8 cellular contexts compared by ENCODE assay signal in the genomic region with DNA sequence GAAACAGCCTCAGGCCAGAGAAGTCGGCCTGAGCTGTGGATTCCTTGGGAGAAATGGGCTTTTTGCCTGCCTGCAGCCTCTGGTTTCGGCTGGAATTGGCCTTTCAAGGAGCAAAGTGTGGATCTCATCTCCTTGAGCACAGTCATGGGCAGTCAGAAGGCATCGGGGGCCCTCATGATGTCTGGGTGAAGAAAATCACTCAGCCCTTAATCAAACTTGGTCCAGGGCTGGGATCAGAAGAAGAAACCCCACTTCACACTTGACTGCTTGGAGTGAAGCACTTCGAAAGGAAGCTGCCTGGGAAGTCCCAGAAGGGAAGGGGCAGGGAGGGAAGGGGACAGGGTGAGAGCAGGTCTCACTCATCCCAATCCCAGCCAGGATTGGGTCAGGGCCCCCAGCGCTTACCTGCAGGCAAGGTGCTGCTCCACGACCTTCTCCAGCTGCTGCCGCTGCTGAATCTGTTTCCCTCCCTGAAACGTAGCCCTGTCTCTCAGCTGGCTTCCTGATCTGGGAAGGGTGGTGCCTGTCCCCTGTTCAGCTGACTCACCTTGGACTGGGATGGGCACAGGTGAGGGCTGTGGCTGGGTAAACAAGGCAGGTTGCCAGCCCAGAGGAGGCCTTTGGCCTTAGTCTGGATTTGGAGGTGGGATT. TPM values are rescaled to one million over a fixed set of nuclear protein-coding genes. Genes with fewer than 3 reads are reported as not detected.
DNase-seq lines count a peak whose midpoint lies in the region; ATAC-seq, FAIRE-seq and TF ChIP-seq lines count a peak whose summit lies in the region.

A gene with protein sequence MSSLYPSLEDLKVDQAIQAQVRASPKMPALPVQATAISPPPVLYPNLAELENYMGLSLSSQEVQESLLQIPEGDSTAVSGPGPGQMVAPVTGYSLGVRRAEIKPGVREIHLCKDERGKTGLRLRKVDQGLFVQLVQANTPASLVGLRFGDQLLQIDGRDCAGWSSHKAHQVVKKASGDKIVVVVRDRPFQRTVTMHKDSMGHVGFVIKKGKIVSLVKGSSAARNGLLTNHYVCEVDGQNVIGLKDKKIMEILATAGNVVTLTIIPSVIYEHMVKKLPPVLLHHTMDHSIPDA (minus strand): TSS at position 460 of the 651 bp plus-strand sequence. CDS start 8,723 bp downstream, outside the sequence.

- no peaks in the 10 kb centered on the region for H3K9me3 ChIP-seq in CD4-positive, alpha-beta T cell (ENCODE audit: control insufficient read depth, low read length)
- H3K9me3 ChIP-seq in neural progenitor cell (ENCODE audit: low read depth), result no peaks in the 10 kb centered on the region

- peaks cover 4% of the 10 kb centered on the region for H3K4me1 ChIP-seq in neural progenitor cell

- no peaks in the 10 kb centered on the region for H3K27me3 Mint-ChIP-seq in CD4-positive, alpha-beta T cell
- H3K27me3 Mint-ChIP-seq in neural progenitor cell (ENCODE audit: insufficient read depth, low read depth), result no peaks in the 10 kb centered on the region

- H3K27ac Mint-ChIP-seq in CD4-positive, alpha-beta T cell, result no peak within 1 kb of the TSS
- no peak within 1 kb of the TSS for H3K27ac Mint-ChIP-seq in neural progenitor cell

- peak within 1 kb of the TSS in 1 of 59 donors; percentile 16 for H3K4me3 ChIP-seq in dorsolateral prefrontal cortex
- no peak within 1 kb of the TSS for H3K4me3 ChIP-seq in neural progenitor cell

- no peaks in the 10 kb centered on the region for H3K9me3 Mint-ChIP-seq in CD4-positive, alpha-beta T cell
- no peaks in the 10 kb centered on the region for H3K9me3 Mint-ChIP-seq in neural progenitor cell

- no peak within 1 kb of the TSS for H2AFZ ChIP-seq in neural progenitor cell (replicated peaks)

- CTCF ChIA-PET in CD4-positive, alpha-beta T cell (lab: Charles Lee), result interaction anchor here (1.6 kb wide), 1 partner anchor 138 kb away, joined by 5 read pairs; the partner anchor contains the start of gene NSFL1C

- H3K9ac ChIP-seq in neural progenitor cell, result peak within 1 kb of the TSS; percentile 12

- no peaks in the 10 kb centered on the region for H3K36me3 ChIP-seq in neural progenitor cell

- ATAC-seq in CD4-positive, alpha-beta T cell (ENCODE audit: poor library complexity), result no peak
- ATAC-seq in HG03457 (IDR thresholded peaks at IDR 0.05; ENCODE audit: unreplicated experiment), result no peak
- no peak for ATAC-seq in HG02588 (IDR thresholded peaks at IDR 0.05; ENCODE audit: unreplicated experiment)
- ATAC-seq in GM18873 (IDR thresholded peaks at IDR 0.05; ENCODE audit: low FRiP score, unreplicated experiment), result no peak

- no peak for TF ChIP-seq CTCF in CD4-positive, alpha-beta T cell (IDR thresholded peaks at IDR 0.05)
- TF ChIP-seq CTCF in dorsolateral prefrontal cortex (IDR thresholded peaks at IDR 0.05 in 54 of 56, conservative IDR thresholded peaks at IDR 0.05 in 2 of 56; ENCODE audit: low read depth in 1 of 56, partially characterized antibody in 56 of 56) (no peak), neural progenitor cell (IDR thresholded peaks at IDR 0.05) (no peak)

- peak within 1 kb of the TSS; percentile 35 for H3K4me3 Mint-ChIP-seq in CD4-positive, alpha-beta T cell
- no peak within 1 kb of the TSS for H3K4me3 Mint-ChIP-seq in neural progenitor cell

- H3K36me3 Mint-ChIP-seq in CD4-positive, alpha-beta T cell (ENCODE audit: low read depth), result peaks cover 38% of the 10 kb centered on the region
- H3K36me3 Mint-ChIP-seq in neural progenitor cell, result peaks cover 11% of the 10 kb centered on the region

- POLR2A ChIA-PET in CD4-positive, alpha-beta T cell (lab: Charles Lee), result no interaction called here

- peak within 1 kb of the TSS; percentile 23 for H3K27ac ChIP-seq in CD4-positive, alpha-beta T cell (ENCODE audit: low read depth, low read length)
- H3K27ac ChIP-seq in dorsolateral prefrontal cortex, result peak within 1 kb of the TSS; percentile 9 to 100 (median 96)
- no peak within 1 kb of the TSS for H3K27ac ChIP-seq in neural progenitor cell

- no peaks in the 10 kb centered on the region for H3K27me3 ChIP-seq in CD4-positive, alpha-beta T cell (ENCODE audit: control insufficient read depth, insufficient read depth, low read length)
- H3K27me3 ChIP-seq in dorsolateral prefrontal cortex (no peaks in the 10 kb centered on the region), neural progenitor cell (no peaks in the 10 kb centered on the region)

- no peak within 1 kb of the TSS for H3K4me2 ChIP-seq in neural progenitor cell

- H3K79me2 ChIP-seq in neural progenitor cell (ENCODE audit: low read depth), result peaks cover 73% of the 10 kb centered on the region

- intact Hi-C loops in CD4-positive, alpha-beta T cell (cut with DNase I, micrococcal nuclease), result loop anchor here (5.0 to 10.0 kb wide), 2 partner anchors 64 to 212 kb away; partner anchors contain the start of genes PSMF1 (in 1 of the 2) and SNPH (in 1 of the 2)
- intact Hi-C loops in dorsolateral prefrontal cortex (cut with DNase I), result loop anchor here in 1 of 2 donors (5.0 to 10.0 kb wide), 2 partner anchors 43 to 446 kb away; no protein-coding TSS in a partner anchor

- H3K4me1 Mint-ChIP-seq in CD4-positive, alpha-beta T cell (ENCODE audit: low read depth), result peaks cover 38% of the 10 kb centered on the region
- peaks cover 16% of the 10 kb centered on the region for H3K4me1 Mint-ChIP-seq in neural progenitor cell

- no peak for TF ChIP-seq POLR2A in GM12892 (IDR thresholded peaks at IDR 0.05; ENCODE audit: low read depth, low read length)

- no peaks in the 10 kb centered on the region for H3F3A ChIP-seq in neural progenitor cell (ENCODE audit: low read depth)

- DNase-seq in CD4-positive, alpha-beta T cell, result peak in 1 of 10 experiments; percentile 27
- peak; percentile 14 for DNase-seq in NCI-H2029 treated with DMSO at 0.1 percent for 48 hours (lab: John Stamatoyannopoulos, UW)
- DNase-seq in dorsolateral prefrontal cortex, result peak in 1 of 10 donors; percentile 5
- DNase-seq in neural progenitor cell (ENCODE audit: low spot score), result no peak
- no peak for DNase-seq in GM12892 (ENCODE audit: insufficient read length)

- peaks cover 54% of the 10 kb centered on the region for H4K20me1 ChIP-seq in neural progenitor cell (ENCODE audit: low read depth)

- FAIRE-seq in GM12892 (lab: Jason Lieb, UNC), result no peak

RNA-seq across cellular contexts. Expression of the gene that starts here (rescaled TPM):
- total RNA-seq in CD4-positive, alpha-beta T cell, result 1 to 10 TPM; 1.2 to 1.3 TPM
- total RNA-seq in dorsolateral prefrontal cortex, result 10 to 100 TPM in 118 of 120 experiments, 1 to 10 TPM in 2; 6.5 to 34.6 (median 21.2) TPM
- 1.6 and 6.6 TPM in 2 replicates for total RNA-seq in neural progenitor cell (ENCODE audit: low replicate concordance)
- polyA plus RNA-seq in GM12892 (2012; ENCODE audit: missing spikeins), result 1.1 TPM
